ENCODE assay signal across 17 cellular contexts in the genomic region with DNA sequence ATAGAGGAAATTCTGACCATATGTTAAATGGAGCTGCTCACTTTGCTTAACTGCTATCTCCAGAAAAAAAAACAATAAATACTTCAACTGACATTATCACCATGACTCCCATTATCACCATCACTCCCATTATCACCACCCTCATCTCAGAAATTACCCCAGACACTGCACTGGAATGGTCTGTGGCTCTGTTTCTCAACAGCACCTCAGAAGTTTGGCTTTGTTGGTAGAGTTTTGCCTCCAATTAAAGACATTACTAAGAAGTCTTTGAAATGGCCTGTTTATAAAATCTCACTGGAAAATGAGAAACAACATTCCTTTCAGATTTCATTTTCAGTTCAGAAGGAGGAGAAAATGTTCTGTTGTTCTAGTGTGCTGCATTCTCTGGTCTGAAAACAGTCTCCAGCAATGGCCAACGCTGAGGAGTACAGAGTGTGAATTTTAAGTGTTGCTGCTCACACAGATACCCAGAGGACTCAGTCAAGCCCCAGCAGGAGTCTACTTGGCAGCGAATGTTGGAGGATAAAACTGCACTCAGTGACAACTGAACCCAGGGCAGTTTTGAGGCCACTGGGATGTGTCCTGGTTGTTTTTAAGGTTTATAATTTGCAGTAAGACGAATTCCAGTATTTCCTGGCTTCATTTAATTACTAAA.
A peak's percentile ranks its signal among the peaks of the same experiment; 100 is the strongest.
DNase-seq lines count a peak whose midpoint lies in the region; ATAC-seq lines count a peak whose summit lies in the region.
"Had no signal": no experiment of that assay in that cellular context is flagged by ENCODE, and none has a peak within 500 bp of the region (broad histone marks: within the 10 kb centered on the region; RNA-seq: fewer than 3 reads in every experiment).

No MANE protein-coding gene starts in this region.

- H3K9me3 Mint-ChIP-seq in stimulated activated naive CD8-positive, alpha-beta T cell treated with anti-CD3 and anti-CD28 coated beads, Interleukin-15, amount 100 ng/mL, for 72 hours = peaks cover 5 to 28% of the 10 kb centered on the region in 2 donors

- H3K4me3 Mint-ChIP-seq in stimulated activated naive CD8-positive, alpha-beta T cell treated with anti-CD3 and anti-CD28 coated beads, Interleukin-15, amount 100 ng/mL, for 72 hours = no peak overlapping the region
- H3K4me3 Mint-ChIP-seq: activated CD4-positive, alpha-beta T cell treated with anti-CD3 and anti-CD28 coated beads, Interleukin-2, amount 10 ng/mL, durations not matched to agents 7 days and 5 days; activated naive CD4-positive, alpha-beta T cell treated with anti-CD3 and anti-CD28 coated beads, Interleukin-2, amount 50 U/mL, for 24 hours; memory B cell had no signal

- H3K27ac Mint-ChIP-seq in stimulated activated naive CD8-positive, alpha-beta T cell treated with anti-CD3 and anti-CD28 coated beads, Interleukin-15, amount 100 ng/mL, for 72 hours = no peak overlapping the region
- H3K27ac Mint-ChIP-seq: activated CD4-positive, alpha-beta T cell treated with anti-CD3 and anti-CD28 coated beads, Interleukin-2, amount 10 ng/mL, durations not matched to agents 7 days and 5 days; activated naive CD4-positive, alpha-beta T cell treated with anti-CD3 and anti-CD28 coated beads, Interleukin-2, amount 50 U/mL, for 24 hours; memory B cell had no signal

- H3K4me1 Mint-ChIP-seq in stimulated activated naive CD8-positive, alpha-beta T cell treated with anti-CD3 and anti-CD28 coated beads, Interleukin-15, amount 100 ng/mL, for 72 hours = no peaks in the 10 kb centered on the region
- H3K4me1 Mint-ChIP-seq: activated CD4-positive, alpha-beta T cell treated with anti-CD3 and anti-CD28 coated beads, Interleukin-2, amount 10 ng/mL, durations not matched to agents 7 days and 5 days; activated naive CD4-positive, alpha-beta T cell treated with anti-CD3 and anti-CD28 coated beads, Interleukin-2, amount 50 U/mL, for 24 hours; memory B cell had no signal

- ATAC-seq in Right ventricle myocardium inferior = peak; percentile 95
- ATAC-seq in esophagus mucosa = no peak
- ATAC-seq in stimulated activated naive CD8-positive, alpha-beta T cell treated with anti-CD3 and anti-CD28 coated beads, Interleukin-15, amount 100 ng/mL, for 72 hours = no peak

- H3K27me3 Mint-ChIP-seq in stimulated activated naive CD8-positive, alpha-beta T cell treated with anti-CD3 and anti-CD28 coated beads, Interleukin-15, amount 100 ng/mL, for 72 hours = no peaks in the 10 kb centered on the region
- H3K27me3 Mint-ChIP-seq: activated CD4-positive, alpha-beta T cell treated with anti-CD3 and anti-CD28 coated beads, Interleukin-2, amount 10 ng/mL, durations not matched to agents 7 days and 5 days; activated naive CD4-positive, alpha-beta T cell treated with anti-CD3 and anti-CD28 coated beads, Interleukin-2, amount 50 U/mL, for 24 hours; memory B cell had no signal

- intact Hi-C loops in Right ventricle myocardium inferior (cut with DNase I) = no loop called here
- intact Hi-C loops in cardiac septum (cut with DNase I) = no loop called here
- intact Hi-C loops in head of caudate nucleus (cut with DNase I) = no loop called here

- DNase-seq in Right ventricle myocardium inferior (ENCODE audit: missing footprints) (peak; percentile 34), cardiac septum (ENCODE audit: low spot score) (no peak), head of caudate nucleus (peak in 24 of 42 donors; percentile 3 to 66 (median 26)), middle frontal gyrus (ENCODE audit: extremely low spot score, low spot score) (peak; percentile 28), NCI-H1105 (lab: John Stamatoyannopoulos, UW) (no peak), AG08395 (ENCODE audit: low spot score) (no peak)
- no peak for DNase-seq in stimulated activated naive CD8-positive, alpha-beta T cell treated with anti-CD3 and anti-CD28 coated beads, Interleukin-15, amount 100 ng/mL, for 72 hours
- DNase-seq: activated CD4-positive, alpha-beta T cell treated with anti-CD3 and anti-CD28 coated beads, Interleukin-2, amount 10 ng/mL, durations not matched to agents 7 days and 5 days; foreskin fibroblast; NCI-H2029; NCI-H510A; OCI-M1; small intestine; trophoblast cell had no signal

Comparison
In these comparisons a context has a peak if more than half of its experiments do, and no peak if none do; other contexts are left out.
1. DNase-seq: peak in Right ventricle myocardium inferior (single experiment), head of caudate nucleus (24 of 42) and middle frontal gyrus (single experiment); none in cardiac septum (single experiment), NCI-H1105 (single experiment), AG08395 (single experiment) and stimulated activated naive CD8-positive, alpha-beta T cell treated with anti-CD3 and anti-CD28 coated beads, Interleukin-15, amount 100 ng/mL, for 72 hours (0 of 2).